Comparison of ENCODE assay signal across 1 cellular context in the genomic region with DNA sequence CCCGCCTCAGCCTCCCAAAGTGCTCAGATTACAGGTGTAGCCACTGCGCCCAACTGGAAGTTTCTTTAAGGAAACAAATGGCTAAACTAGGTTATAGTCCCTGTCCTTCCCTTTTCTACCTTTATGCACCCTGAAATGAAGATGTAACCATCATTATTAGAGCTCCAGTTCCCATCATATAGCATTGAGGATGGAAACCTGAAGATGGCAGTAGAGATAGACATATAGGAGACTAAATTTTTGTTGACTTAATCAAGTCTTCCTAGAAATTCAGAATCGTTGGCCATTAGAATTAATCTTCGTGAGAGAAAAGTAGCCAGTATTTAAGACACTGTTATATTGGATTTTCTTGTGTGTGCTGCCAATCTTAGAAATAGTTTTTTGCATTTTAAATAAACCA.
TF ChIP-seq lines count a peak whose summit lies in the region.

No MANE protein-coding gene starts in this region.

TF ChIP-seq in WTC11, 78 proteins besides CTCF, POLR2A, EP300 and RAD21 (continued from another document):
- TF ChIP-seq, protein P1, sequence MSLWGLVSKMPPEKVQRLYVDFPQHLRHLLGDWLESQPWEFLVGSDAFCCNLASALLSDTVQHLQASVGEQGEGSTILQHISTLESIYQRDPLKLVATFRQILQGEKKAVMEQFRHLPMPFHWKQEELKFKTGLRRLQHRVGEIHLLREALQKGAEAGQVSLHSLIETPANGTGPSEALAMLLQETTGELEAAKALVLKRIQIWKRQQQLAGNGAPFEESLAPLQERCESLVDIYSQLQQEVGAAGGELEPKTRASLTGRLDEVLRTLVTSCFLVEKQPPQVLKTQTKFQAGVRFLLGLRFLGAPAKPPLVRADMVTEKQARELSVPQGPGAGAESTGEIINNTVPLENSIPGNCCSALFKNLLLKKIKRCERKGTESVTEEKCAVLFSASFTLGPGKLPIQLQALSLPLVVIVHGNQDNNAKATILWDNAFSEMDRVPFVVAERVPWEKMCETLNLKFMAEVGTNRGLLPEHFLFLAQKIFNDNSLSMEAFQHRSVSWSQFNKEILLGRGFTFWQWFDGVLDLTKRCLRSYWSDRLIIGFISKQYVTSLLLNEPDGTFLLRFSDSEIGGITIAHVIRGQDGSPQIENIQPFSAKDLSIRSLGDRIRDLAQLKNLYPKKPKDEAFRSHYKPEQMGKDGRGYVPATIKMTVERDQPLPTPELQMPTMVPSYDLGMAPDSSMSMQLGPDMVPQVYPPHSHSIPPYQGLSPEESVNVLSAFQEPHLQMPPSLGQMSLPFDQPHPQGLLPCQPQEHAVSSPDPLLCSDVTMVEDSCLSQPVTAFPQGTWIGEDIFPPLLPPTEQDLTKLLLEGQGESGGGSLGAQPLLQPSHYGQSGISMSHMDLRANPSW (CRISPR knock-in tag; conservative IDR thresholded peaks at IDR 0.05; ENCODE audit: low read depth): no peak
- TF ChIP-seq, protein P2, sequence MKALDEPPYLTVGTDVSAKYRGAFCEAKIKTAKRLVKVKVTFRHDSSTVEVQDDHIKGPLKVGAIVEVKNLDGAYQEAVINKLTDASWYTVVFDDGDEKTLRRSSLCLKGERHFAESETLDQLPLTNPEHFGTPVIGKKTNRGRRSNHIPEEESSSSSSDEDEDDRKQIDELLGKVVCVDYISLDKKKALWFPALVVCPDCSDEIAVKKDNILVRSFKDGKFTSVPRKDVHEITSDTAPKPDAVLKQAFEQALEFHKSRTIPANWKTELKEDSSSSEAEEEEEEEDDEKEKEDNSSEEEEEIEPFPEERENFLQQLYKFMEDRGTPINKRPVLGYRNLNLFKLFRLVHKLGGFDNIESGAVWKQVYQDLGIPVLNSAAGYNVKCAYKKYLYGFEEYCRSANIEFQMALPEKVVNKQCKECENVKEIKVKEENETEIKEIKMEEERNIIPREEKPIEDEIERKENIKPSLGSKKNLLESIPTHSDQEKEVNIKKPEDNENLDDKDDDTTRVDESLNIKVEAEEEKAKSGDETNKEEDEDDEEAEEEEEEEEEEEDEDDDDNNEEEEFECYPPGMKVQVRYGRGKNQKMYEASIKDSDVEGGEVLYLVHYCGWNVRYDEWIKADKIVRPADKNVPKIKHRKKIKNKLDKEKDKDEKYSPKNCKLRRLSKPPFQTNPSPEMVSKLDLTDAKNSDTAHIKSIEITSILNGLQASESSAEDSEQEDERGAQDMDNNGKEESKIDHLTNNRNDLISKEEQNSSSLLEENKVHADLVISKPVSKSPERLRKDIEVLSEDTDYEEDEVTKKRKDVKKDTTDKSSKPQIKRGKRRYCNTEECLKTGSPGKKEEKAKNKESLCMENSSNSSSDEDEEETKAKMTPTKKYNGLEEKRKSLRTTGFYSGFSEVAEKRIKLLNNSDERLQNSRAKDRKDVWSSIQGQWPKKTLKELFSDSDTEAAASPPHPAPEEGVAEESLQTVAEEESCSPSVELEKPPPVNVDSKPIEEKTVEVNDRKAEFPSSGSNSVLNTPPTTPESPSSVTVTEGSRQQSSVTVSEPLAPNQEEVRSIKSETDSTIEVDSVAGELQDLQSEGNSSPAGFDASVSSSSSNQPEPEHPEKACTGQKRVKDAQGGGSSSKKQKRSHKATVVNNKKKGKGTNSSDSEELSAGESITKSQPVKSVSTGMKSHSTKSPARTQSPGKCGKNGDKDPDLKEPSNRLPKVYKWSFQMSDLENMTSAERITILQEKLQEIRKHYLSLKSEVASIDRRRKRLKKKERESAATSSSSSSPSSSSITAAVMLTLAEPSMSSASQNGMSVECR (CRISPR knock-in tag; IDR thresholded peaks at IDR 0.05; ENCODE audit: borderline replicate concordance): no peak
- TF ChIP-seq ELF4 (CRISPR knock-in tag; IDR thresholded peaks at IDR 0.05; ENCODE audit: low read depth): no peak
